ENCODE assay signal across 28 cellular contexts in genomic region chr7:78232806-78233205, GRCh38.
A peak's percentile ranks its signal among the peaks of the same experiment; 100 is the strongest.
DNase-seq lines count a peak whose midpoint lies in the region; ATAC-seq and TF ChIP-seq lines count a peak whose summit lies in the region.
"Had no signal": no experiment of that assay in that cellular context is flagged by ENCODE, and none has a peak within 500 bp of the region (broad histone marks: within the 10 kb centered on the region; RNA-seq: fewer than 3 reads in every experiment).

No MANE protein-coding gene starts in this region.

- in situ Hi-C loops in GM13977 (cut with MboI; ENCODE audit: low pct_unique_long_range_greater_than_20kb, low sequenced_read_pairs, unreplicated experiment): no loop called here

- H3K4me1 ChIP-seq in adipocyte (ENCODE audit: control insufficient read depth, insufficient read depth, low read length): peaks cover 4% of the 10 kb centered on the region
- H3K4me1 ChIP-seq: Caco-2, psoas muscle, transverse colon had no signal

- H3K4me3 Mint-ChIP-seq in mesothelial cell of epicardium: no peak overlapping the region
- H3K4me3 Mint-ChIP-seq in T-helper 2 cell treated with Interferon-gamma antibody and Interleukin-4, amounts not matched to agents 5 μg/mL and 100 μg/mL, for 36 hours: no peak overlapping the region
- H3K4me3 Mint-ChIP-seq: activated CD4-positive, alpha-beta T cell treated with anti-CD3 and anti-CD28 coated beads for 36 hours; activated CD8-positive, alpha-beta T cell treated with anti-CD3 and anti-CD28 coated beads, Interleukin-2, amount 10 ng/mL, durations not matched to agents 7 days and 5 days had no signal

- no peaks in the 10 kb centered on the region for H3K36me3 Mint-ChIP-seq in mesothelial cell of epicardium
- no peaks in the 10 kb centered on the region for H3K36me3 Mint-ChIP-seq in T-helper 2 cell treated with Interferon-gamma antibody and Interleukin-4, amounts not matched to agents 5 μg/mL and 100 μg/mL, for 36 hours (ENCODE audit: low read depth)
- H3K36me3 Mint-ChIP-seq: activated naive CD4-positive, alpha-beta T cell treated with anti-CD3 and anti-CD28 coated beads, Interleukin-2, amount 50 U/mL, for 72 hours had no signal

- H3K9me3 ChIP-seq in adipocyte (ENCODE audit: control insufficient read depth, low read length): no peaks in the 10 kb centered on the region
- H3K9me3 ChIP-seq: Caco-2, psoas muscle, transverse colon had no signal

- H3K27me3 Mint-ChIP-seq in mesothelial cell of epicardium (ENCODE audit: low read depth): no peaks in the 10 kb centered on the region
- no peaks in the 10 kb centered on the region for H3K27me3 Mint-ChIP-seq in T-helper 2 cell treated with Interferon-gamma antibody and Interleukin-4, amounts not matched to agents 5 μg/mL and 100 μg/mL, for 36 hours (ENCODE audit: low read depth)

- intact Hi-C loops in sciatic nerve (cut with DNase I): no loop called here

- DNase-seq in AG20443 (ENCODE audit: low spot score): peak; percentile 50
- peak; percentile 50 for DNase-seq in HCEC 1CT
- DNase-seq in adipocyte (ENCODE audit: low read depth): peak; percentile 32
- DNase-seq in mesothelial cell of epicardium (ENCODE audit: low spot score in 2 of 2, unreplicated experiment in 2 of 2): no peak
- DNase-seq in GM13977 (ENCODE audit: low spot score): no peak
- no peak for DNase-seq in T-helper 2 cell treated with Interferon-gamma antibody and Interleukin-4, amounts not matched to agents 5 μg/mL and 100 μg/mL, for 36 hours (ENCODE audit: low spot score)
- no peak for DNase-seq in sciatic nerve (ENCODE audit: low spot score)
- DNase-seq: activated CD4-positive, alpha-beta T cell treated with anti-CD3 and anti-CD28 coated beads for 36 hours; activated CD8-positive, alpha-beta T cell treated with anti-CD3 and anti-CD28 coated beads, Interleukin-2, amount 10 ng/mL, durations not matched to agents 7 days and 5 days; anterior cingulate cortex; C1 segment of cervical spinal cord; Caco-2; effector CD4-positive, alpha-beta T cell; KG1; MM.1S; NCI-H1417; NCI-H2029 treated with DMSO at 0.1 percent for 48 hours; NCI-H226; NCI-H69; nucleus accumbens; PC-9; psoas muscle; Right ventricle myocardium superior; stimulated activated CD4-positive, alpha-beta T cell treated with anti-CD3 and anti-CD28 coated beads, Interleukin-4, amount 100 ng/mL, for 24 hours; transverse colon had no signal

- H3K9me3 Mint-ChIP-seq in mesothelial cell of epicardium: peaks cover 12% of the 10 kb centered on the region
- peaks cover 7% of the 10 kb centered on the region for H3K9me3 Mint-ChIP-seq in T-helper 2 cell treated with Interferon-gamma antibody and Interleukin-4, amounts not matched to agents 5 μg/mL and 100 μg/mL, for 36 hours

- H3K36me3 ChIP-seq in adipocyte (ENCODE audit: control insufficient read depth, insufficient read depth, low read length, severe bottlenecking): no peaks in the 10 kb centered on the region
- H3K36me3 ChIP-seq: transverse colon had no signal

- TF ChIP-seq CTCF in mesothelial cell of epicardium (IDR thresholded peaks at IDR 0.05; ENCODE audit: unreplicated experiment) (no peak), GM13977 (IDR thresholded peaks at IDR 0.05; ENCODE audit: extremely low read depth, insufficient read depth, missing control alignments) (no peak)

- peaks cover 26% of the 10 kb centered on the region for H3K4me1 Mint-ChIP-seq in mesothelial cell of epicardium
- H3K4me1 Mint-ChIP-seq in T-helper 2 cell treated with Interferon-gamma antibody and Interleukin-4, amounts not matched to agents 5 μg/mL and 100 μg/mL, for 36 hours (ENCODE audit: low read depth): no peaks in the 10 kb centered on the region
- H3K4me1 Mint-ChIP-seq: activated CD4-positive, alpha-beta T cell treated with anti-CD3 and anti-CD28 coated beads for 36 hours had no signal

- H3K27me3 ChIP-seq in adipocyte (replicated peaks; ENCODE audit: control insufficient read depth, insufficient read depth, low read length): no peaks in the 10 kb centered on the region
- H3K27me3 ChIP-seq: transverse colon had no signal

- H3K9ac ChIP-seq in adipocyte (ENCODE audit: low read length): no peak overlapping the region

- peak overlapping the region; percentile 70 for H3K27ac Mint-ChIP-seq in mesothelial cell of epicardium
- no peak overlapping the region for H3K27ac Mint-ChIP-seq in T-helper 2 cell treated with Interferon-gamma antibody and Interleukin-4, amounts not matched to agents 5 μg/mL and 100 μg/mL, for 36 hours
- H3K27ac Mint-ChIP-seq: activated CD4-positive, alpha-beta T cell treated with anti-CD3 and anti-CD28 coated beads for 36 hours; activated CD8-positive, alpha-beta T cell treated with anti-CD3 and anti-CD28 coated beads, Interleukin-2, amount 10 ng/mL, durations not matched to agents 7 days and 5 days; activated naive CD4-positive, alpha-beta T cell treated with anti-CD3 and anti-CD28 coated beads, Interleukin-2, amount 50 U/mL, for 72 hours; activated T-helper 2 cell treated with anti-CD3 and anti-CD28 coated beads, Interferon-gamma antibody, Interleukin-2, Interleukin-4, amounts not matched to agents 10 μg/mL and 5 μg/mL and 100 μg/mL, durations not matched to agents 14 hours and 24 hours and 36 hours had no signal

- H3K4me3 ChIP-seq in adipocyte (ENCODE audit: low read length): no peak overlapping the region
- H3K4me3 ChIP-seq: PC-9, psoas muscle, transverse colon had no signal

- ATAC-seq in GM19351 (IDR thresholded peaks at IDR 0.05; ENCODE audit: unreplicated experiment) (no peak), sciatic nerve (no peak)
- ATAC-seq: activated CD4-positive, alpha-beta T cell treated with anti-CD3 and anti-CD28 coated beads for 36 hours; activated CD8-positive, alpha-beta T cell treated with anti-CD3 and anti-CD28 coated beads, Interleukin-2, amount 10 ng/mL, durations not matched to agents 7 days and 5 days; activated naive CD4-positive, alpha-beta T cell treated with anti-CD3 and anti-CD28 coated beads, Interleukin-2, amount 50 U/mL, for 72 hours; psoas muscle had no signal

Comparison
In these comparisons a context has a peak if more than half of its experiments do, and no peak if none do; other contexts are left out.
1. DNase-seq: peak in AG20443 (single experiment), HCEC 1CT (single experiment) and adipocyte (single experiment); none in mesothelial cell of epicardium (0 of 2), GM13977 (single experiment), T-helper 2 cell treated with Interferon-gamma antibody and Interleukin-4, amounts not matched to agents 5 μg/mL and 100 μg/mL, for 36 hours (single experiment) and sciatic nerve (single experiment).